Comparison of ENCODE assay signal across 14 cellular contexts in genomic region chr1:184975208-184975875, GRCh38. TPM values are rescaled to one million over a fixed set of nuclear protein-coding genes. Genes with fewer than 3 reads are reported as not detected.
DNase-seq lines count a peak whose midpoint lies in the region; ATAC-seq and TF ChIP-seq lines count a peak whose summit lies in the region.
"Had no signal": no experiment of that assay in that cellular context is flagged by ENCODE, and none has a peak within 500 bp of the region (broad histone marks: within the 10 kb centered on the region; RNA-seq: fewer than 3 reads in every experiment).

No MANE protein-coding gene starts in this region.

- H3K36me3 Mint-ChIP-seq in CD4-positive, alpha-beta T cell (ENCODE audit: low read depth) = peaks cover 4% of the 10 kb centered on the region
- no peaks in the 10 kb centered on the region for H3K36me3 Mint-ChIP-seq in IgD-negative memory B cell
- peaks cover 28% of the 10 kb centered on the region for H3K36me3 Mint-ChIP-seq in central memory CD8-positive, alpha-beta T cell (ENCODE audit: insufficient read depth)
- H3K36me3 Mint-ChIP-seq in natural killer cell treated with Interleukin-12 subunit alpha and Interleukin-12 subunit beta and Interleukin-15 and Interleukin-18, amount 100 ng/mL, for 72 hours = peaks cover 15% of the 10 kb centered on the region

- CTCF ChIA-PET in CD4-positive, alpha-beta T cell (lab: Charles Lee) = interaction anchor here (1.1 to 3.4 kb wide), 3 partner anchors 12 to 169 kb away, joined by 3 to 14 read pairs (median 3); no protein-coding TSS in a partner anchor

- TF ChIP-seq EP300 in ovary (IDR thresholded peaks at IDR 0.05) = no peak

- ATAC-seq in CD4-positive, alpha-beta T cell (ENCODE audit: poor library complexity) = no peak
- ATAC-seq in central memory CD8-positive, alpha-beta T cell (replicated peaks; ENCODE audit: extremely low read depth, poor library complexity, severe bottlenecking) = peak; percentile 22
- no peak for ATAC-seq in natural killer cell treated with Interleukin-12 subunit alpha and Interleukin-12 subunit beta and Interleukin-15 and Interleukin-18, amount 100 ng/mL, for 72 hours
- no peak for ATAC-seq in GM19397 (IDR thresholded peaks at IDR 0.05; ENCODE audit: unreplicated experiment)
- ATAC-seq in HG03442 (IDR thresholded peaks at IDR 0.05; ENCODE audit: unreplicated experiment) = no peak
- ATAC-seq in GM21360 (IDR thresholded peaks at IDR 0.05; ENCODE audit: unreplicated experiment) = no peak

- no peak for TF ChIP-seq POLR2A in ovary (IDR thresholded peaks at IDR 0.05)

- peak overlapping the region; percentile 72 for H3K4me3 Mint-ChIP-seq in CD4-positive, alpha-beta T cell
- H3K4me3 Mint-ChIP-seq in IgD-negative memory B cell = peak overlapping the region; percentile 24 to 99 (median 95)
- peak overlapping the region; percentile 61 for H3K4me3 Mint-ChIP-seq in central memory CD8-positive, alpha-beta T cell
- peak overlapping the region; percentile 75 for H3K4me3 Mint-ChIP-seq in natural killer cell treated with Interleukin-12 subunit alpha and Interleukin-12 subunit beta and Interleukin-15 and Interleukin-18, amount 100 ng/mL, for 72 hours

- H3K27ac Mint-ChIP-seq in CD4-positive, alpha-beta T cell = peak overlapping the region; percentile 10
- peak overlapping the region; percentile 2 to 16 (median 3) for H3K27ac Mint-ChIP-seq in IgD-negative memory B cell
- peak overlapping the region; percentile 80 for H3K27ac Mint-ChIP-seq in central memory CD8-positive, alpha-beta T cell (ENCODE audit: low read depth)
- peak overlapping the region; percentile 69 to 94 for H3K27ac Mint-ChIP-seq in natural killer cell treated with Interleukin-12 subunit alpha and Interleukin-12 subunit beta and Interleukin-15 and Interleukin-18, amount 100 ng/mL, for 72 hours

- no peaks in the 10 kb centered on the region for H3K36me3 ChIP-seq in ovary

- peaks cover 4% of the 10 kb centered on the region for H3K4me1 ChIP-seq in ovary (ENCODE audit: insufficient read depth)
- H3K4me1 ChIP-seq: parathyroid adenoma had no signal

- H3K27ac ChIP-seq in CD4-positive, alpha-beta T cell (ENCODE audit: low read depth, low read length) = no peak overlapping the region
- H3K27ac ChIP-seq in ovary = no peak overlapping the region
- H3K27ac ChIP-seq: parathyroid adenoma had no signal

- intact Hi-C loops in CD4-positive, alpha-beta T cell (cut with DNase I, micrococcal nuclease) = loop anchor here in 1 of 2 experiments (5.0 kb wide), 1 partner anchor 83 kb away; no protein-coding TSS in a partner anchor
- intact Hi-C loops in ovary (cut with DNase I) = no loop called here

- peaks cover 43% of the 10 kb centered on the region for H3K4me1 Mint-ChIP-seq in CD4-positive, alpha-beta T cell (ENCODE audit: low read depth)
- peaks cover 23 to 33% (median 26%) of the 10 kb centered on the region in 3 donors for H3K4me1 Mint-ChIP-seq in IgD-negative memory B cell
- peaks cover 37% of the 10 kb centered on the region for H3K4me1 Mint-ChIP-seq in central memory CD8-positive, alpha-beta T cell
- H3K4me1 Mint-ChIP-seq in natural killer cell treated with Interleukin-12 subunit alpha and Interleukin-12 subunit beta and Interleukin-15 and Interleukin-18, amount 100 ng/mL, for 72 hours (ENCODE audit: low read depth in 2 of 2) = peaks cover 32 to 44% of the 10 kb centered on the region in 2 donors

- no peak for TF ChIP-seq CTCF in CD4-positive, alpha-beta T cell (IDR thresholded peaks at IDR 0.05)
- no peak for TF ChIP-seq CTCF in ovary (IDR thresholded peaks at IDR 0.05)

- H3K27me3 ChIP-seq in CD4-positive, alpha-beta T cell (ENCODE audit: control insufficient read depth, insufficient read depth, low read length) = peaks cover 3% of the 10 kb centered on the region
- no peaks in the 10 kb centered on the region for H3K27me3 ChIP-seq in ovary

- POLR2A ChIA-PET in CD4-positive, alpha-beta T cell (lab: Charles Lee) = interaction anchor here (0.7 to 1.8 kb wide), 2 partner anchors 29 to 221 kb away, joined by 3 to 6 read pairs; partner anchors contain the start of gene EDEM3

- no peaks in the 10 kb centered on the region for H3K9me3 Mint-ChIP-seq in CD4-positive, alpha-beta T cell
- no peaks in the 10 kb centered on the region for H3K9me3 Mint-ChIP-seq in IgD-negative memory B cell
- no peaks in the 10 kb centered on the region for H3K9me3 Mint-ChIP-seq in central memory CD8-positive, alpha-beta T cell
- H3K9me3 Mint-ChIP-seq in natural killer cell treated with Interleukin-12 subunit alpha and Interleukin-12 subunit beta and Interleukin-15 and Interleukin-18, amount 100 ng/mL, for 72 hours = no peaks in the 10 kb centered on the region

- no peaks in the 10 kb centered on the region for H3K9me3 ChIP-seq in CD4-positive, alpha-beta T cell (ENCODE audit: control insufficient read depth, low read length)
- H3K9me3 ChIP-seq in ovary = no peaks in the 10 kb centered on the region

- WGBS in ovary, 3 donors = 79 to 83% (median 80%) methylated on average over 6 of the region's 6 CpGs

- no peak overlapping the region for H3K4me3 ChIP-seq in ovary

- H3K27me3 Mint-ChIP-seq in CD4-positive, alpha-beta T cell = peaks cover 9% of the 10 kb centered on the region
- peaks cover 6% of the 10 kb centered on the region for H3K27me3 Mint-ChIP-seq in IgD-negative memory B cell
- H3K27me3 Mint-ChIP-seq in central memory CD8-positive, alpha-beta T cell = no peaks in the 10 kb centered on the region
- no peaks in the 10 kb centered on the region for H3K27me3 Mint-ChIP-seq in natural killer cell treated with Interleukin-12 subunit alpha and Interleukin-12 subunit beta and Interleukin-15 and Interleukin-18, amount 100 ng/mL, for 72 hours

- no peak for DNase-seq in CD4-positive, alpha-beta T cell
- no peak for DNase-seq in central memory CD8-positive, alpha-beta T cell (ENCODE audit: low spot score in 2 of 2)
- DNase-seq in natural killer cell treated with Interleukin-12 subunit alpha and Interleukin-12 subunit beta and Interleukin-15 and Interleukin-18, amount 100 ng/mL, for 72 hours (ENCODE audit: low spot score) = no peak
- DNase-seq in ovary = no peak
- DNase-seq: foreskin melanocyte; GDM1; Karpas-422; NCI-H2029 treated with DMSO at 0.1 percent for 48 hours; stimulated activated CD4-positive, alpha-beta T cell treated with anti-CD3 and anti-CD28 coated beads, Interleukin-4, amount 100 ng/mL, for 1 hour had no signal

RNA-seq across cellular contexts. Expression of gene NIBAN1, which starts 1.0 kb away (rescaled TPM):
- total RNA-seq in CD4-positive, alpha-beta T cell = 10 to 100 TPM; 18.5 to 20.4 TPM
- polyA plus RNA-seq in IgD-negative memory B cell (8.7 TPM), ovary (10 to 100 TPM in 1 of 2 donors, 1 to 10 TPM in 1; 4.8 to 51.9 TPM)
- total RNA-seq in natural killer cell treated with Interleukin-12 subunit alpha and Interleukin-12 subunit beta and Interleukin-15 and Interleukin-18, amount 100 ng/mL, for 72 hours = 100 to 1,000 TPM; 133 to 182 TPM
- total RNA-seq in ovary = 10 to 100 TPM in 2 of 7 donors, 1 to 10 TPM in 5; 1.7 to 17.5 (median 7.5) TPM

Comparison
In these comparisons a context has a peak if more than half of its experiments do, and no peak if none do; other contexts are left out.
1. H3K27ac Mint-ChIP-seq: peak in every context shown above with its lines; median percentile 82 in natural killer cell treated with Interleukin-12 subunit alpha and Interleukin-12 subunit beta and Interleukin-15 and Interleukin-18, amount 100 ng/mL, for 72 hours; 80 in central memory CD8-positive, alpha-beta T cell; 10 in CD4-positive, alpha-beta T cell; 3 in IgD-negative memory B cell.
2. RNA of gene NIBAN1, which starts 1.0 kb away (total RNA-seq): 133 to 182 TPM in natural killer cell treated with Interleukin-12 subunit alpha and Interleukin-12 subunit beta and Interleukin-15 and Interleukin-18, amount 100 ng/mL, for 72 hours; 18.5 to 20.4 TPM in CD4-positive, alpha-beta T cell and 1.7 to 17.5 TPM in ovary; every median in the first group is over 4 times any median in the second.
3. Peak in every context shown above with its lines, with median percentiles within 50 percentile points of each other: H3K4me3 Mint-ChIP-seq.